Comparison of ENCODE assay signal across 27 cellular contexts in genomic region chr11:107508201-107508857, GRCh38.
"Had no signal": no experiment of that assay in that cellular context is flagged by ENCODE, and none has a peak within 500 bp of the region (broad histone marks: within the 10 kb centered on the region; RNA-seq: fewer than 3 reads in every experiment).

No MANE protein-coding gene starts in this region.

- ATAC-seq: left cardiac atrium; left lung; naive thymus-derived CD8-positive, alpha-beta T cell; psoas muscle; sciatic nerve; stimulated activated effector memory CD8-positive, alpha-beta T cell treated with anti-CD3 and anti-CD28 coated beads, Interleukin-12 subunit alpha, Interleukin-12 subunit beta, amount 100 ng/mL, for 72 hours; upper lobe of right lung had no signal

- H3K9me3 Mint-ChIP-seq: nephron progenitor cell; neural progenitor cell; stimulated activated effector memory CD8-positive, alpha-beta T cell treated with anti-CD3 and anti-CD28 coated beads, Interleukin-12 subunit alpha, Interleukin-12 subunit beta, amount 100 ng/mL, for 72 hours; stimulated activated naive CD8-positive, alpha-beta T cell treated with anti-CD3 and anti-CD28 coated beads, Interleukin-15, Interleukin-2, amounts not matched to agents 100 ng/mL and 50 ng/mL, for 24 hours had no signal

- H3K27ac ChIP-seq: left lung, neural progenitor cell, neutrophil, parathyroid adenoma, psoas muscle, right atrium auricular region, spleen, suprapubic skin, transverse colon, upper lobe of right lung had no signal

- H3K27ac Mint-ChIP-seq: naive thymus-derived CD8-positive, alpha-beta T cell; nephron progenitor cell; neural progenitor cell; stimulated activated effector memory CD8-positive, alpha-beta T cell treated with anti-CD3 and anti-CD28 coated beads, Interleukin-12 subunit alpha, Interleukin-12 subunit beta, amount 100 ng/mL, for 72 hours; stimulated activated naive CD8-positive, alpha-beta T cell treated with anti-CD3 and anti-CD28 coated beads, Interleukin-15, Interleukin-2, amounts not matched to agents 100 ng/mL and 50 ng/mL, for 24 hours had no signal

- H3K9me3 ChIP-seq: left lung, neutrophil, psoas muscle, right atrium auricular region, suprapubic skin, transverse colon, upper lobe of right lung had no signal

- H3K27me3 ChIP-seq: left lung, neural progenitor cell, neutrophil, right atrium auricular region, spleen, suprapubic skin, transverse colon, upper lobe of right lung had no signal

- H3K4me1 Mint-ChIP-seq: naive thymus-derived CD8-positive, alpha-beta T cell; neural progenitor cell; stimulated activated effector memory CD8-positive, alpha-beta T cell treated with anti-CD3 and anti-CD28 coated beads, Interleukin-12 subunit alpha, Interleukin-12 subunit beta, amount 100 ng/mL, for 72 hours had no signal

- DNase-seq: hippocampal formation; kidney glomerular epithelial cell; left cardiac atrium; left lung; mesendoderm; naive thymus-derived CD8-positive, alpha-beta T cell; nephron progenitor cell; occipital lobe; psoas muscle; small intestine; spleen; stimulated activated CD4-positive, alpha-beta T cell treated with anti-CD3 and anti-CD28 coated beads, Interleukin-4, amount 100 ng/mL, for 24 hours; stimulated activated naive CD4-positive, alpha-beta T cell; transverse colon; upper lobe of right lung had no signal

- H3K36me3 ChIP-seq: neutrophil had no signal

- H3K4me3 ChIP-seq: left lung, lung, neural progenitor cell, psoas muscle, right atrium auricular region, spleen, suprapubic skin, transverse colon, upper lobe of right lung had no signal

- H3K4me3 Mint-ChIP-seq: mesothelial cell of epicardium; naive thymus-derived CD8-positive, alpha-beta T cell; nephron progenitor cell; neural progenitor cell; stimulated activated effector memory CD8-positive, alpha-beta T cell treated with anti-CD3 and anti-CD28 coated beads, Interleukin-12 subunit alpha, Interleukin-12 subunit beta, amount 100 ng/mL, for 72 hours; stimulated activated naive CD8-positive, alpha-beta T cell treated with anti-CD3 and anti-CD28 coated beads, Interleukin-15, Interleukin-2, amounts not matched to agents 100 ng/mL and 50 ng/mL, for 24 hours had no signal

- H3K4me1 ChIP-seq: left lung, neural progenitor cell, parathyroid adenoma, right atrium auricular region, spleen, suprapubic skin, upper lobe of right lung had no signal

- FAIRE-seq: keratinocyte, small intestine, urothelium cell line had no signal

- H3K27me3 Mint-ChIP-seq: naive thymus-derived CD8-positive, alpha-beta T cell; stimulated activated naive CD8-positive, alpha-beta T cell treated with anti-CD3 and anti-CD28 coated beads, Interleukin-15, Interleukin-2, amounts not matched to agents 100 ng/mL and 50 ng/mL, for 24 hours had no signal
